Comparison of ENCODE assay signal across 9 cellular contexts in genomic region chr9:110217656-110218099, GRCh38. TPM values are rescaled to one million over a fixed set of nuclear protein-coding genes. Genes with fewer than 3 reads are reported as not detected.
DNase-seq lines count a peak whose midpoint lies in the region; ATAC-seq, FAIRE-seq and TF ChIP-seq lines count a peak whose summit lies in the region.
"Had no signal": no experiment of that assay in that cellular context is flagged by ENCODE, and none has a peak within 500 bp of the region (broad histone marks: within the 10 kb centered on the region; RNA-seq: fewer than 3 reads in every experiment).

No MANE protein-coding gene starts in this region.

- no peaks in the 10 kb centered on the region for H3K36me3 ChIP-seq in skeletal muscle satellite cell (ENCODE audit: insufficient read depth, low read length)

- H3K36me3 Mint-ChIP-seq in activated naive CD4-positive, alpha-beta T cell treated with anti-CD3 and anti-CD28 coated beads, Interleukin-2, amount 10 ng/mL, durations not matched to agents 7 days and 5 days, result no peaks in the 10 kb centered on the region

- H3K9ac ChIP-seq in skeletal muscle satellite cell (ENCODE audit: low read depth, low read length), result no peak overlapping the region

- no peak overlapping the region for H3K4me3 Mint-ChIP-seq in activated naive CD4-positive, alpha-beta T cell treated with anti-CD3 and anti-CD28 coated beads, Interleukin-2, amount 10 ng/mL, durations not matched to agents 7 days and 5 days

- H3K27ac Mint-ChIP-seq in activated naive CD4-positive, alpha-beta T cell treated with anti-CD3 and anti-CD28 coated beads, Interleukin-2, amount 10 ng/mL, durations not matched to agents 7 days and 5 days, result no peak overlapping the region

- no peaks in the 10 kb centered on the region for H3K9me3 ChIP-seq in skeletal muscle satellite cell (replicated peaks; ENCODE audit: low read length)

- peak overlapping the region; percentile 75 for H3K4me2 ChIP-seq in skeletal muscle satellite cell (ENCODE audit: low read length)

- H3K4me3 ChIP-seq in fibroblast of villous mesenchyme (ENCODE audit: low read depth, low read length) (peak overlapping the region; percentile 14), skeletal muscle satellite cell (ENCODE audit: low read length) (peak overlapping the region; percentile 55)

- TF ChIP-seq CTCF in fibroblast of villous mesenchyme (IDR thresholded peaks at IDR 0.05; ENCODE audit: insufficient read depth, low read depth, low read length), result peak; percentile 78

- peaks cover 26% of the 10 kb centered on the region for H3K27me3 ChIP-seq in skeletal muscle satellite cell (ENCODE audit: control insufficient read depth, insufficient read depth, low read length)

- peaks cover 11% of the 10 kb centered on the region for H3K4me1 Mint-ChIP-seq in activated naive CD4-positive, alpha-beta T cell treated with anti-CD3 and anti-CD28 coated beads, Interleukin-2, amount 10 ng/mL, durations not matched to agents 7 days and 5 days

- no peak for ATAC-seq in GM21717 (IDR thresholded peaks at IDR 0.05; ENCODE audit: unreplicated experiment)

- H3K4me1 ChIP-seq in skeletal muscle satellite cell (ENCODE audit: control insufficient read depth, insufficient read depth, low read length), result no peaks in the 10 kb centered on the region

- H3K27me3 Mint-ChIP-seq in activated naive CD4-positive, alpha-beta T cell treated with anti-CD3 and anti-CD28 coated beads, Interleukin-2, amount 10 ng/mL, durations not matched to agents 7 days and 5 days, result peaks cover 25% of the 10 kb centered on the region

- peak; percentile 9 for DNase-seq in DMS153 (lab: John Stamatoyannopoulos, UW)
- DNase-seq in HTR-8/SVneo (ENCODE audit: insufficient read length, low spot score), result peak; percentile 26
- peak; percentile 42 for DNase-seq in SK-N-DZ (ENCODE audit: low spot score)
- peak; percentile 71 for DNase-seq in fibroblast of villous mesenchyme (ENCODE audit: low read depth)
- DNase-seq in HuH-7.5 (ENCODE audit: low spot score), result no peak
- DNase-seq in activated naive CD4-positive, alpha-beta T cell treated with anti-CD3 and anti-CD28 coated beads, Interleukin-2, amount 10 ng/mL, durations not matched to agents 7 days and 5 days, result no peak

- H3K9me3 Mint-ChIP-seq in activated naive CD4-positive, alpha-beta T cell treated with anti-CD3 and anti-CD28 coated beads, Interleukin-2, amount 10 ng/mL, durations not matched to agents 7 days and 5 days, result no peaks in the 10 kb centered on the region

- CTCF ChIA-PET in activated naive CD4-positive, alpha-beta T cell treated with anti-CD3 and anti-CD28 coated beads, Interleukin-2, amount 10 ng/mL, durations not matched to agents 7 days and 5 days (lab: Charles Lee), result interaction anchor here (0.6 to 4.8 kb wide), 14 partner anchors 11 to 643 kb away, joined by 3 to 59 read pairs (median 4); partner anchors contain the start of gene TXN

- no peak for FAIRE-seq in HTR-8/SVneo (lab: Jason Lieb, UNC)

RNA-seq across cellular contexts. Expression of gene C9orf152, which starts 9.7 kb away (rescaled TPM):
- not detected in 2 replicates for polyA plus RNA-seq in SK-N-DZ (2014; cell fraction: cytosol; rRNA removed)
- polyA plus RNA-seq in SK-N-DZ (2014; cell fraction: nucleus; rRNA removed), result not detected in 2 replicates
- not detected in 2 replicates for total RNA-seq in fibroblast of villous mesenchyme
- not detected in 2 replicates for total RNA-seq in skeletal muscle satellite cell (2012; rRNA removed)
- total RNA-seq: T-helper 2 cell treated with Interferon-gamma antibody and Interleukin-4, amounts not matched to agents 100 ng/mL and 5 ng/mL, for 36 hours had no signal

RNA-seq across cellular contexts. Expression of gene TXN, which starts 38.6 kb away (rescaled TPM):
- polyA plus RNA-seq in SK-N-DZ (2014; cell fraction: cytosol; rRNA removed), result 340 and 345 TPM in 2 replicates
- polyA plus RNA-seq in SK-N-DZ (2014; cell fraction: nucleus; rRNA removed), result 256 and 340 TPM in 2 replicates
- 414 and 472 TPM in 2 replicates for total RNA-seq in fibroblast of villous mesenchyme
- 573 and 647 TPM in 2 replicates for total RNA-seq in skeletal muscle satellite cell (2012; rRNA removed)

Comparison
In these comparisons a context has a peak if more than half of its experiments do, and no peak if none do; other contexts are left out.
1. DNase-seq: peak in DMS153 (single experiment), HTR-8/SVneo (single experiment), SK-N-DZ (single experiment) and fibroblast of villous mesenchyme (single experiment); none in HuH-7.5 (single experiment) and activated naive CD4-positive, alpha-beta T cell treated with anti-CD3 and anti-CD28 coated beads, Interleukin-2, amount 10 ng/mL, durations not matched to agents 7 days and 5 days (single experiment).